1 cellular context compared by ENCODE assay signal in genomic region chr10:21473541-21473940, GRCh38.
TF ChIP-seq lines count a peak whose summit lies in the region.

No MANE protein-coding gene starts in this region.

TF ChIP-seq in GM23338, 12 proteins besides CTCF, POLR2A, EP300 and RAD21 (continued from another document):
- TF ChIP-seq ZNF462 (CRISPR knock-in tag; IDR thresholded peaks at IDR 0.05) (no peak), ZNF114 (CRISPR knock-in tag; IDR thresholded peaks at IDR 0.05) (no peak), POLR2AphosphoS5 (IDR thresholded peaks at IDR 0.05; ENCODE audit: low read depth) (no peak), EZH2 (IDR thresholded peaks at IDR 0.05; ENCODE audit: low read depth, unreplicated experiment) (no peak), JUNB (IDR thresholded peaks at IDR 0.05; ENCODE audit: unreplicated experiment) (no peak), ZNF331 (CRISPR knock-in tag; IDR thresholded peaks at IDR 0.05; ENCODE audit: low read depth) (no peak)
